8 cellular contexts compared by ENCODE assay signal in genomic region chr15:80404719-80405553, GRCh38. TPM values are rescaled to one million over a fixed set of nuclear protein-coding genes. Genes with fewer than 3 reads are reported as not detected.
A peak's percentile ranks its signal among the peaks of the same experiment; 100 is the strongest.
DNase-seq lines count a peak whose midpoint lies in the region; ATAC-seq, FAIRE-seq and TF ChIP-seq lines count a peak whose summit lies in the region.

No MANE protein-coding gene starts in this region.

- no peak for DNase-seq in Caco-2
- DNase-seq in LoVo (ENCODE audit: low spot score), result peak; percentile 14
- peak; percentile 31 for DNase-seq in cerebellum (ENCODE audit: low spot score)
- DNase-seq in HepG2 (ENCODE audit: low spot score), result no peak
- no peak for DNase-seq in thoracic aorta (ENCODE audit: low spot score)
- no peak for DNase-seq in AML-193 (lab: John Stamatoyannopoulos, UW)

- no peaks in the 10 kb centered on the region for H3K9me3 Mint-ChIP-seq in Caco-2 (ENCODE audit: unreplicated experiment)

- no peak overlapping the region for H3K9ac ChIP-seq in HepG2 (ENCODE audit: insufficient read depth, low read depth, low read length)

- intact Hi-C loops in Caco-2 (cut with micrococcal nuclease; ENCODE audit: unreplicated experiment), result no loop called here
- intact Hi-C loops in HepG2 (cut with micrococcal nuclease; ENCODE audit: unreplicated experiment), result no loop called here

- TF ChIP-seq EP300 in HepG2 (IDR thresholded peaks at IDR 0.05; ENCODE audit: low read depth in 2 of 2, low read length in 2 of 2) (no peak), HepG2 (CRISPR knock-in tag; IDR thresholded peaks at IDR 0.05; ENCODE audit: borderline replicate concordance) (no peak)

- ATAC-seq in HepG2 (peak; percentile 13; the same call in 2 of the 3 replicates), thoracic aorta (ENCODE audit: insufficient number of reproducible peaks, low FRiP score, low read depth) (peak; percentile 37), HG02759 (IDR thresholded peaks at IDR 0.05; ENCODE audit: unreplicated experiment) (no peak), HG03135 (IDR thresholded peaks at IDR 0.05; ENCODE audit: unreplicated experiment) (no peak)

- TF ChIP-seq CTCF in Caco-2 (IDR thresholded peaks at IDR 0.05; ENCODE audit: insufficient read depth in 1 of 2, low read depth in 1 of 2, low read length in 1 of 2, severe bottlenecking in 1 of 2, unreplicated experiment in 1 of 2), result no peak
- TF ChIP-seq CTCF in HepG2 (CRISPR knock-in tag; IDR thresholded peaks at IDR 0.05), result no peak
- TF ChIP-seq CTCF in thoracic aorta (IDR thresholded peaks at IDR 0.05), result no peak

- CTCF ChIA-PET in Caco-2 (lab: Charles Lee) (no interaction called here), HepG2 (lab: Yijun Ruan, JAX; ENCODE audit: low intra/inter-chr PET ratio, low total read pairs) (no interaction called here)

- H3K27me3 ChIP-seq in Caco-2 (replicated peaks; ENCODE audit: control insufficient read depth, insufficient read depth, low read length), result peaks cover 3% of the 10 kb centered on the region
- H3K27me3 ChIP-seq in HepG2 (ENCODE audit: control insufficient read depth in 1 of 2, insufficient read depth in 2 of 2, low read length in 2 of 2), result peaks cover 4 to 43% of the 10 kb centered on the region in 2 experiments; a peak in 3 of 5 replicates
- H3K27me3 ChIP-seq in thoracic aorta (replicated peaks; ENCODE audit: insufficient read depth), result no peaks in the 10 kb centered on the region

- no peak for TF ChIP-seq POLR2A in HepG2 (IDR thresholded peaks at IDR 0.05; ENCODE audit: insufficient read depth in 1 of 2, low read depth in 2 of 2, low read length in 2 of 2)

- H3K36me3 ChIP-seq in Caco-2 (ENCODE audit: control insufficient read depth, insufficient read depth, low read length), result no peaks in the 10 kb centered on the region
- no peaks in the 10 kb centered on the region for H3K36me3 ChIP-seq in HepG2 (replicated peaks in 1 of 2; ENCODE audit: control insufficient read depth in 1 of 2, insufficient read depth in 2 of 2, low read length in 2 of 2)
- no peaks in the 10 kb centered on the region for H3K36me3 ChIP-seq in thoracic aorta

- no peak for TF ChIP-seq RAD21 in HepG2 (CRISPR knock-in tag; IDR thresholded peaks at IDR 0.05)

- H4K20me1 ChIP-seq in HepG2 (ENCODE audit: insufficient read depth, low read length), result 0 out of 2 replicates have a peak, but pooled peaks cover 3% of the 10 kb centered on the region

- peak overlapping the region; percentile 54 for H3K4me3 Mint-ChIP-seq in Caco-2 (ENCODE audit: unreplicated experiment)

- in situ Hi-C loops in HepG2 (cut with HindIII; ENCODE audit: extremely low pct_ligation_motif_present, low pct_unique_long_range_greater_than_20kb), result no loop called here

- BruUV-seq in Caco-2 (replicated peaks; lab: Mats Ljungman, UMichigan), result no TSS peak
- BruUV-seq in HepG2 (replicated peaks; lab: Mats Ljungman, UMichigan), result TSS peak; percentile 39

- H3K27me3 Mint-ChIP-seq in Caco-2 (ENCODE audit: insufficient read depth, unreplicated experiment), result peaks cover 43% of the 10 kb centered on the region

- no peaks in the 10 kb centered on the region for H3K79me2 ChIP-seq in HepG2 (ENCODE audit: insufficient read depth, low read length)

- H3K27ac ChIP-seq in HepG2 (ENCODE audit: extremely low read length, insufficient read depth, low read length) (no peak overlapping the region), thoracic aorta (peak overlapping the region; percentile 4 to 41)

- H3K36me3 Mint-ChIP-seq in Caco-2 (ENCODE audit: insufficient read depth, unreplicated experiment), result no peaks in the 10 kb centered on the region

- no peaks in the 10 kb centered on the region for H3K9me3 ChIP-seq in Caco-2
- no peaks in the 10 kb centered on the region for H3K9me3 ChIP-seq in HepG2 (ENCODE audit: low read length)
- no peaks in the 10 kb centered on the region for H3K9me3 ChIP-seq in thoracic aorta

- H3K4me3 ChIP-seq in Caco-2 (ENCODE audit: low read depth, low read length) (no peak overlapping the region; the same call in 1 of the 2 replicates), HepG2 (replicated peaks in 1 of 3; ENCODE audit: insufficient read depth in 1 of 3, low read depth in 2 of 3, low read length in 3 of 3) (peak overlapping the region; percentile 31 to 69 (median 37); a peak in 4 of 6 replicates), thoracic aorta (peak overlapping the region; percentile 76)

- no peaks in the 10 kb centered on the region for H3K4me1 Mint-ChIP-seq in Caco-2 (ENCODE audit: low read depth, unreplicated experiment)

- FAIRE-seq in HepG2 (lab: Jason Lieb, UNC), result no peak

- H3K27ac Mint-ChIP-seq in Caco-2 (ENCODE audit: unreplicated experiment), result no peak overlapping the region

- H3K4me2 ChIP-seq in HepG2 (ENCODE audit: low read depth, low read length), result peak overlapping the region; percentile 66

- no peak overlapping the region for H2AFZ ChIP-seq in HepG2 (ENCODE audit: low read length)

- 6% methylated on average over 9 of the region's 38 CpGs for WGBS in HepG2 (ENCODE audit: low lambda C conversion rate)

- H3K4me1 ChIP-seq in Caco-2 (no peaks in the 10 kb centered on the region), HepG2 (ENCODE audit: insufficient read depth, low read length) (peaks cover 10% of the 10 kb centered on the region; the same call in 1 of the 2 replicates), thoracic aorta (ENCODE audit: control insufficient read depth in 1 of 2, low read depth in 2 of 2) (peaks cover 0 to 14% of the 10 kb centered on the region in 2 donors)

- POLR2A ChIA-PET in Caco-2 (lab: Charles Lee) (no interaction called here), HepG2 (lab: Yijun Ruan, JAX) (no interaction called here)

TF ChIP-seq in HepG2, 621 proteins besides CTCF, POLR2A, EP300 and RAD21:
- TF ChIP-seq SRSF1 (optimal IDR thresholded peaks at IDR 0.05; ENCODE audit: low read depth, low read length) (peak; percentile 35), FOXM1 (CRISPR knock-in tag; IDR thresholded peaks at IDR 0.05) (no peak), NFE2 (CRISPR knock-in tag; IDR thresholded peaks at IDR 0.05) (no peak)
TF ChIP-seq in HepG2: peak in this region for 1.

RNA-seq across cellular contexts. Expression of gene ARNT2, which starts 0.8 kb away (rescaled TPM):
- total RNA-seq in Caco-2 (2022) (0.07 and 0.23 TPM in 2 replicates), cerebellum (75.5 TPM), HepG2 (2016; rRNA removed; fragmentation: Illumina TruSeq; extraction: Trizol) (0.69 and 1.1 TPM in 2 replicates), thoracic aorta (10 to 100 TPM in 1 of 2 donors, 1 to 10 TPM in 1; 5.8 to 22.9 TPM)
- 0.91 and 1.6 TPM in 2 replicates for total RNA-seq in HepG2 (2016; cell fraction: cytosol; rRNA removed; fragmentation: Illumina TruSeq; extraction: Trizol; ENCODE audit: low read depth)
- total RNA-seq in HepG2 (2016; cell fraction: insoluble cytoplasmic fraction; rRNA removed; fragmentation: Illumina TruSeq; extraction: Trizol), result 1.0 and 1.2 TPM in 2 replicates
- 0.93 and 1.0 TPM in 2 replicates for total RNA-seq in HepG2 (2016; cell fraction: membrane; rRNA removed; fragmentation: Illumina TruSeq; extraction: Trizol)
- 0.56 and 1.1 TPM in 2 replicates for total RNA-seq in HepG2 (2016; cell fraction: nucleus; rRNA removed; fragmentation: Illumina TruSeq; extraction: Trizol)
- 1.3 and 1.7 TPM in 2 replicates for polyA plus RNA-seq in HepG2 (2011; rRNA removed)
- 0.94 and 1.1 TPM in 2 replicates for polyA plus RNA-seq in HepG2 (2011; cell fraction: cytosol; rRNA removed)
- 1.3 and 1.4 TPM in 2 replicates for polyA plus RNA-seq in HepG2 (2011; cell fraction: nucleus; rRNA removed)
- polyA plus RNA-seq in HepG2 (2012), result 1.2 TPM in 2 replicates
- 0.83 and 1.2 TPM in 2 replicates for polyA plus RNA-seq in HepG2 (2016; cell fraction: cytosol; fragmentation: Illumina TruSeq; extraction: Trizol; ENCODE audit: low read depth)
- polyA plus RNA-seq in HepG2 (2016; cell fraction: insoluble cytoplasmic fraction; fragmentation: Illumina TruSeq; extraction: Trizol; ENCODE audit: low read depth), result 0.79 and 1.2 TPM in 2 replicates
- polyA plus RNA-seq in HepG2 (2016; cell fraction: membrane; fragmentation: Illumina TruSeq; extraction: Trizol; ENCODE audit: low read depth), result 0.91 and 0.98 TPM in 2 replicates
- polyA plus RNA-seq in HepG2 (2016; cell fraction: nucleus; fragmentation: Illumina TruSeq; extraction: Trizol; ENCODE audit: insufficient read depth, low read depth), result 0.83 and 1.7 TPM in 2 replicates
- 2.0 and 2.2 TPM in 2 replicates for polyA minus RNA-seq in HepG2 (2011; rRNA and poly(A)+ RNA removed; ENCODE audit: low replicate concordance)
- 0.97 and 1.1 TPM in 2 replicates for polyA minus RNA-seq in HepG2 (2011; cell fraction: cytosol; rRNA and poly(A)+ RNA removed)
- 1.3 and 2.6 TPM in 2 replicates for polyA minus RNA-seq in HepG2 (2011; cell fraction: nucleus; rRNA and poly(A)+ RNA removed)

Comparison
In these comparisons a context has a peak if more than half of its experiments do, and no peak if none do; other contexts are left out.
1. DNase-seq: peak in LoVo (single experiment) and cerebellum (single experiment); none in Caco-2 (0 of 2), HepG2 (single experiment), thoracic aorta (single experiment) and AML-193 (0 of 2).
2. ATAC-seq: peak in HepG2 (single experiment) and thoracic aorta (single experiment); none in HG02759 (single experiment) and HG03135 (single experiment).